ENCODE assay signal across 8 cellular contexts in the genomic region with DNA sequence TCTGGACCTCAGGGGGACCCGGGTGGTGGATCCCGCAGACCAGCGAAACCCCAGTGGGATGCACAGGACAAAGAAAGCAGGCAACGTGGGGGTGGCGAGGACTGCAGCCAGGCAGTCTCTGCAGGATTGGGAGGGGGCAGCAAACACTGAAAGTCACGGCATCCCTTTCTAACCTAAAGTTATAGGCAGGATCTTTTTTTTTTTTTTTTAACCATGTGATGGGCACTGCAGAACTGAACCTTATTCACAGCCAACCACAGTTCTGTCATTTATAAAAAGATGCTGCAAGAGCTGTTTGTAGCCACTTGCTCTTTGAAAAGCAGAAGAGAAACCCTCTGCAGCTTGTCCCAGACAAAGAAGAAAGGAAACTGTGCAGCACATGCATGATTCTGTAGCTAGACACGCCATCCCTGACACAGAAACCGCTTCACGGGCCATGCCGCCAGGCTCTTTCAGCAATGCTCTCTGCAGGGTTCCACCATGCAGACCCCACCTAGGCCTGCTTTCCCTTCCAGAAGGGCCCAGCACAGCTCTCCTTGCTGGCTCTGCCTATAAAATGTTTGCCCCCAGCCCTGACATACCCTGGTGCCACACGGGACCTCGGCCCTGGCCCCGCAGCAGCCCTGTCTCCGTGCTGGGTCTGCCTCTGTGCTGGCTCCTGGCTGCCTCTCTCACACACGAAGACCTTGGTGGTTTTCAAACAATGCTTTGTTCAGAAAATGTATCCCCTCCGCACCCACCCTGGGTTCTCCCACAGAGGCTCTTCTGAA.
DNase-seq lines count a peak whose midpoint lies in the region; ATAC-seq and TF ChIP-seq lines count a peak whose summit lies in the region.

No MANE protein-coding gene starts in this region.

- no peak overlapping the region for H3K4me3 Mint-ChIP-seq in T-helper 2 cell treated with Interferon-gamma antibody and Interleukin-4, amounts not matched to agents 5 μg/mL and 100 μg/mL, for 36 hours
- no peak overlapping the region for H3K4me3 Mint-ChIP-seq in HFFc6

- no peaks in the 10 kb centered on the region for H3K27me3 Mint-ChIP-seq in T-helper 2 cell treated with Interferon-gamma antibody and Interleukin-4, amounts not matched to agents 5 μg/mL and 100 μg/mL, for 36 hours (ENCODE audit: low read depth)
- H3K27me3 Mint-ChIP-seq in HFFc6 (ENCODE audit: insufficient read depth): peaks cover 3% of the 10 kb centered on the region

- ATAC-seq in GM21360 (IDR thresholded peaks at IDR 0.05; ENCODE audit: unreplicated experiment) (peak; percentile 90), HG03469 (IDR thresholded peaks at IDR 0.05; ENCODE audit: unreplicated experiment) (peak; percentile 94), left cardiac atrium (peak; percentile 16 to 57)
- no peak for ATAC-seq in stimulated activated naive CD8-positive, alpha-beta T cell treated with anti-CD3 and anti-CD28 coated beads, Interleukin-15, Interleukin-2, amounts not matched to agents 100 U/mL and 50 U/mL, for 24 hours

- H3K9me3 Mint-ChIP-seq in T-helper 2 cell treated with Interferon-gamma antibody and Interleukin-4, amounts not matched to agents 5 μg/mL and 100 μg/mL, for 36 hours: no peaks in the 10 kb centered on the region
- H3K9me3 Mint-ChIP-seq in HFFc6: no peaks in the 10 kb centered on the region

- TF ChIP-seq CTCF in GM12864 (IDR thresholded peaks at IDR 0.05; ENCODE audit: low read depth, low read length, missing control alignments): no peak
- no peak for TF ChIP-seq CTCF in HFFc6 (IDR thresholded peaks at IDR 0.05)

- peaks cover 13% of the 10 kb centered on the region for H3K36me3 Mint-ChIP-seq in T-helper 2 cell treated with Interferon-gamma antibody and Interleukin-4, amounts not matched to agents 5 μg/mL and 100 μg/mL, for 36 hours (ENCODE audit: low read depth)
- H3K36me3 Mint-ChIP-seq in HFFc6 (ENCODE audit: low read depth): peaks cover 25% of the 10 kb centered on the region

- no peak overlapping the region; the same call in 1 of the 2 replicates for H3K4me3 ChIP-seq in GM12864 (ENCODE audit: low read depth, low read length)

- DNase-seq in GM12864 (ENCODE audit: low read depth): peak; percentile 95
- DNase-seq in left cardiac atrium: no peak
- no peak for DNase-seq in stimulated activated naive CD8-positive, alpha-beta T cell treated with anti-CD3 and anti-CD28 coated beads, Interleukin-15, Interleukin-2, amounts not matched to agents 100 U/mL and 50 U/mL, for 24 hours
- no peak for DNase-seq in NCI-H1092 (lab: John Stamatoyannopoulos, UW)
- DNase-seq in T-helper 2 cell treated with Interferon-gamma antibody and Interleukin-4, amounts not matched to agents 5 μg/mL and 100 μg/mL, for 36 hours (ENCODE audit: low spot score): no peak
- DNase-seq in HFFc6: no peak

- intact Hi-C loops in left cardiac atrium (cut with DNase I): no loop called here

- no peak overlapping the region for H3K27ac Mint-ChIP-seq in T-helper 2 cell treated with Interferon-gamma antibody and Interleukin-4, amounts not matched to agents 5 μg/mL and 100 μg/mL, for 36 hours
- H3K27ac Mint-ChIP-seq in HFFc6: no peak overlapping the region

- H3K4me1 Mint-ChIP-seq in T-helper 2 cell treated with Interferon-gamma antibody and Interleukin-4, amounts not matched to agents 5 μg/mL and 100 μg/mL, for 36 hours (ENCODE audit: low read depth): peaks cover 11% of the 10 kb centered on the region
- H3K4me1 Mint-ChIP-seq in HFFc6 (ENCODE audit: low read depth): peaks cover 22% of the 10 kb centered on the region
